ENCODE assay signal across 22 cellular contexts in the genomic region with DNA sequence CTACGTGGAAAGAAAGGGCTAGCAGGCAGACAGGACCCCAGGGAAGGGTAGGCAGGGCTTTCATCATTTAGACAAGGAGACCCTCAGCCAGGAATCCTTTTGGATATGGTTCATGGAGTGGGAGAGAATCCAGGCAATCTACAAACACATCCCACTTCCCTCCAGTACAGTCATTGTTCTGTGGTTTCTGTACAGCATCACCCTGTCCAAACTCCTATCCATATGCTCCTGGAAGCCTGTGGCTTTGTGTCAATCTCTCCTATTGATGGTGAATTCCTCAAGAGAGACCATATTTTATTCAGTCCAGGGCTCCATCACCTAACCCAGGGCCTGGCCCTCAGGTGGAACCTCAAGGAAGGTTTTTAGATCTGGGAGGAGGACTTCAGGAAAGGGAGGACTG.
A peak's percentile ranks its signal among the peaks of the same experiment; 100 is the strongest.
DNase-seq lines count a peak whose midpoint lies in the region; ATAC-seq, FAIRE-seq and TF ChIP-seq lines count a peak whose summit lies in the region.
"Had no signal": no experiment of that assay in that cellular context is flagged by ENCODE, and none has a peak within 500 bp of the region (broad histone marks: within the 10 kb centered on the region; RNA-seq: fewer than 3 reads in every experiment).

No MANE protein-coding gene starts in this region.

- no peak overlapping the region for H2BK120ac ChIP-seq in neuronal stem cell (ENCODE audit: low read depth, low read length)

- H3K36me3 Mint-ChIP-seq in nephron progenitor cell (ENCODE audit: low read depth): no peaks in the 10 kb centered on the region
- H3K36me3 Mint-ChIP-seq: CD4-positive, CD25-positive, alpha-beta regulatory T cell; CD8-positive, alpha-beta memory T cell had no signal

- H3K4me3 ChIP-seq in bronchial epithelial cell (ENCODE audit: low read depth, low read length): no peak overlapping the region
- H3K4me3 ChIP-seq in neuronal stem cell (ENCODE audit: low read length in 2 of 2): no peak overlapping the region
- H3K4me3 ChIP-seq: GM23338 had no signal

- peaks cover 0 to 1% of the 10 kb centered on the region in 2 donors for H3K4me1 ChIP-seq in neuronal stem cell (ENCODE audit: control insufficient read depth in 2 of 2, insufficient read depth in 1 of 2, low read depth in 1 of 2, low read length in 2 of 2)
- H3K4me1 ChIP-seq: BE2C had no signal

- H3K27ac Mint-ChIP-seq in nephron progenitor cell: no peak overlapping the region
- H3K27ac Mint-ChIP-seq: CD4-positive, CD25-positive, alpha-beta regulatory T cell; GM23338 had no signal

- ATAC-seq in HG02763 (IDR thresholded peaks at IDR 0.05; ENCODE audit: unreplicated experiment) (no peak), GM18505 (IDR thresholded peaks at IDR 0.05; ENCODE audit: unreplicated experiment) (no peak)
- ATAC-seq: GM23338, HCT116 had no signal

- H3K4me2 ChIP-seq in neuronal stem cell (ENCODE audit: insufficient read depth, low read length, poor library complexity, severe bottlenecking): no peak overlapping the region
- H3K4me2 ChIP-seq: GM23338 had no signal

- H2BK5ac ChIP-seq in neuronal stem cell (ENCODE audit: low read length): no peak overlapping the region

- DNase-seq in NCI-H226 (peak; percentile 61), bronchial epithelial cell (ENCODE audit: low read depth) (no peak), glomerular visceral epithelial cell (ENCODE audit: extremely low spot score) (peak; percentile 14), neuronal stem cell (ENCODE audit: low spot score) (no peak), nephron progenitor cell (no peak)
- DNase-seq: ACHN; BE2C; C1 segment of cervical spinal cord; CD4-positive, CD25-positive, alpha-beta regulatory T cell; CD8-positive, alpha-beta memory T cell; COR-L47; DMS 273 treated with DMSO at 0.1 percent for 48 hours; DMS53 had no signal

- no peak overlapping the region for H3K27ac ChIP-seq in neuronal stem cell (replicated peaks; ENCODE audit: low read length)

- H3K9me3 Mint-ChIP-seq in nephron progenitor cell: no peaks in the 10 kb centered on the region
- H3K9me3 Mint-ChIP-seq: GM23338 had no signal

- FAIRE-seq in bronchial epithelial cell (lab: Jason Lieb, UNC): peak; percentile 13
- FAIRE-seq: A204.1, G401.6, GM12891, GM18507, H54 had no signal

- no peaks in the 10 kb centered on the region for H3K36me3 ChIP-seq in bronchial epithelial cell (ENCODE audit: control insufficient read depth, insufficient read depth, low read length)
- H3K36me3 ChIP-seq in neuronal stem cell (replicated peaks in 1 of 2; ENCODE audit: control insufficient read depth in 2 of 2, insufficient read depth in 2 of 2, low read length in 2 of 2): no peaks in the 10 kb centered on the region
- H3K36me3 ChIP-seq: BE2C had no signal

- H3K4me3 Mint-ChIP-seq in nephron progenitor cell: no peak overlapping the region
- H3K4me3 Mint-ChIP-seq: CD4-positive, CD25-positive, alpha-beta regulatory T cell; CD8-positive, alpha-beta memory T cell; GM23338 had no signal

- no peaks in the 10 kb centered on the region for H3K79me1 ChIP-seq in neuronal stem cell (ENCODE audit: low read depth, low read length)

- no CpG with 5 or more reads among the region's 1 CpG for WGBS in neuronal stem cell (ENCODE audit: extremely low coverage in 2 of 2, insufficient read length in 2 of 2, insufficient replicate concordance in 1 of 2), 2 donors

- peaks cover 4% of the 10 kb centered on the region for H3K4me1 Mint-ChIP-seq in nephron progenitor cell
- H3K4me1 Mint-ChIP-seq: CD4-positive, CD25-positive, alpha-beta regulatory T cell; CD8-positive, alpha-beta memory T cell had no signal

- no peak overlapping the region for H2AFZ ChIP-seq in neuronal stem cell (ENCODE audit: low read length)
- H2AFZ ChIP-seq: GM23338 had no signal

- no peak overlapping the region for H4K8ac ChIP-seq in neuronal stem cell (ENCODE audit: low read depth, low read length)

- H3K9ac ChIP-seq in neuronal stem cell (ENCODE audit: low read depth, low read length, poor library complexity): no peak overlapping the region

- no peak overlapping the region for H2AK5ac ChIP-seq in neuronal stem cell (ENCODE audit: low read depth, low read length)

- H2BK12ac ChIP-seq in neuronal stem cell (ENCODE audit: low read length): no peak overlapping the region

- H3K23ac ChIP-seq in neuronal stem cell (ENCODE audit: low read depth, low read length, poor library complexity): no peak overlapping the region

- peaks cover 7% of the 10 kb centered on the region for H3K27me3 Mint-ChIP-seq in nephron progenitor cell (ENCODE audit: low read depth, poor library complexity)

- H3K9me3 ChIP-seq in neuronal stem cell (replicated peaks in 1 of 2; ENCODE audit: control insufficient read depth in 2 of 2, insufficient read depth in 1 of 2, low read depth in 1 of 2, low read length in 2 of 2): no peaks in the 10 kb centered on the region
- H3K9me3 ChIP-seq: BE2C had no signal

- H2BK15ac ChIP-seq in neuronal stem cell (ENCODE audit: low read length): no peak overlapping the region

- no peak overlapping the region for H3K14ac ChIP-seq in neuronal stem cell (ENCODE audit: low read length)

- no peak for TF ChIP-seq CTCF in bronchial epithelial cell (IDR thresholded peaks at IDR 0.05; ENCODE audit: insufficient read depth, low read length, severe bottlenecking)
- TF ChIP-seq CTCF in nephron progenitor cell (IDR thresholded peaks at IDR 0.05): no peak

- H4K91ac ChIP-seq in neuronal stem cell (ENCODE audit: low read depth, low read length, poor library complexity): no peak overlapping the region

- TF ChIP-seq POLR2A in GM18505 (IDR thresholded peaks at IDR 0.05; ENCODE audit: borderline replicate concordance, extremely low read depth, insufficient read depth, insufficient read length): no peak

- peak overlapping the region; percentile 21 for H3K18ac ChIP-seq in neuronal stem cell (ENCODE audit: low read length)

- H3K27me3 ChIP-seq in bronchial epithelial cell (ENCODE audit: control insufficient read depth, insufficient read depth, low read length) (peaks cover 5% of the 10 kb centered on the region), neuronal stem cell (ENCODE audit: control insufficient read depth in 3 of 3, insufficient read depth in 3 of 3, low read depth in 1 of 3, low read length in 3 of 3) (no peaks in the 10 kb centered on the region)

- no peak overlapping the region for H3K4ac ChIP-seq in neuronal stem cell (ENCODE audit: low read length)

Comparison
In these comparisons a context has a peak if more than half of its experiments do, and no peak if none do; other contexts are left out.
1. DNase-seq: peak in NCI-H226 (single experiment) and glomerular visceral epithelial cell (single experiment); none in bronchial epithelial cell (single experiment), neuronal stem cell (single experiment) and nephron progenitor cell (single experiment).